24 cellular contexts compared by ENCODE assay signal in the genomic region with DNA sequence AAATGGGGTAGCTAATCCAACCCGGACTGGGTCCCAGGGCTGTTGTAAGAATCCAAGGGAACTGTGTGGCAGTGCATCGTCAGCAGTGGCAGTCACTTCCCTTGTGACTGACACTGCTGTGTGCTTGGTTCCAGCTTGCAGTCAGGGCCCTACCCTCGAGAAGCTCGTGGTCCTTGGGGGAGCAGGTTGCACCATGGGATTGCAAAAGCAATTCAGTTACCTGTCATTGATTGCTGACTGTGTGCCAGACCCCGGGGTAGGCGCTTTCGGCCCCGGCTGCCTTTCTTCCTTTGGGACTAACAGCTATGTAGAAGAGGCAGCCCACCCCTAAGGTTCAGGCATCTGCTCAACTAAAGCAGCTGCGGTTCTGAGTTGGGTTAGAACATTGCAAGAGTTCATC. TPM values are rescaled to one million over a fixed set of nuclear protein-coding genes. Genes with fewer than 3 reads are reported as not detected.
DNase-seq lines count a peak whose midpoint lies in the region; TF ChIP-seq lines count a peak whose summit lies in the region.
"Had no signal": no experiment of that assay in that cellular context is flagged by ENCODE, and none has a peak within 500 bp of the region (broad histone marks: within the 10 kb centered on the region; RNA-seq: fewer than 3 reads in every experiment).

No MANE protein-coding gene starts in this region.

- BruUV-seq in Caco-2 (replicated peaks; lab: Mats Ljungman, UMichigan): no TSS peak

- no peak for DNase-seq in epithelial cell of esophagus (ENCODE audit: low read depth)
- no peak for DNase-seq in transverse colon
- no peak for DNase-seq in Caco-2
- no peak for DNase-seq in T1000 (lab: John Stamatoyannopoulos, UW)
- DNase-seq in H4 (ENCODE audit: low spot score): no peak
- DNase-seq: activated B cell treated with CpG ODN at 0.5 μM for 24 hours; activated CD8-positive, alpha-beta T cell treated with anti-CD3 and anti-CD28 coated beads, Interleukin-2, amount 10 ng/mL, durations not matched to agents 7 days and 5 days; activated T-cell treated with anti-CD3 and anti-CD28 coated beads, Interleukin-2, amount 50 U/mL, for 48 hours; BE2C; brain microvascular endothelial cell; cortex of kidney; gastrocnemius medialis; GF-D8; NCI-H1436; NCI-H526; right cardiac atrium; SJCRH30; T-helper 17 cell had no signal

- CTCF ChIA-PET in Caco-2 (lab: Charles Lee): interaction anchor here (0.6 kb wide), 2 partner anchors 28 to 158 kb away, joined by 3 read pairs; no protein-coding TSS in a partner anchor

- H3K9me3 ChIP-seq in mucosa of rectum (ENCODE audit: control insufficient read depth in 2 of 2, low read length in 2 of 2): no peaks in the 10 kb centered on the region
- H3K9me3 ChIP-seq in transverse colon: no peaks in the 10 kb centered on the region
- no peaks in the 10 kb centered on the region for H3K9me3 ChIP-seq in Caco-2
- H3K9me3 ChIP-seq: BE2C, gastrocnemius medialis, SJCRH30, thyroid gland had no signal

- H3K9ac ChIP-seq in mucosa of rectum (ENCODE audit: low read depth in 1 of 2, low read length in 2 of 2): peak overlapping the region in 1 of 2 donors; percentile 16

- WGBS in transverse colon (ENCODE audit: low coverage in 1 of 2), 2 donors: 49 to 66% methylated on average over 2 to 9 of the region's 9 CpGs

- H3K4me3 ChIP-seq in epithelial cell of esophagus (ENCODE audit: low read length) (peak overlapping the region; percentile 93), mucosa of rectum (ENCODE audit: low read length in 2 of 2) (no peak overlapping the region), transverse colon (no peak overlapping the region), Caco-2 (ENCODE audit: low read depth, low read length) (no peak overlapping the region)
- H3K4me3 ChIP-seq: gastrocnemius medialis, GM12878, SJCRH30, thyroid gland had no signal

- peak overlapping the region; percentile 77 for H3K27ac ChIP-seq in VCaP
- peak overlapping the region; percentile 84 for H3K27ac ChIP-seq in mucosa of rectum (ENCODE audit: low read depth in 2 of 2, low read length in 2 of 2)
- H3K27ac ChIP-seq in transverse colon: peak overlapping the region; percentile 90 to 95 (median 92)
- H3K27ac ChIP-seq: brain microvascular endothelial cell, gastrocnemius medialis, SJCRH30, thyroid gland had no signal

- no peaks in the 10 kb centered on the region for H3K27me3 ChIP-seq in mucosa of rectum (ENCODE audit: control insufficient read depth in 2 of 2, insufficient read depth in 2 of 2, low read length in 2 of 2)
- no peaks in the 10 kb centered on the region for H3K27me3 ChIP-seq in transverse colon
- H3K27me3 ChIP-seq in Caco-2 (replicated peaks; ENCODE audit: control insufficient read depth, insufficient read depth, low read length): no peaks in the 10 kb centered on the region
- H3K27me3 ChIP-seq: BE2C, brain microvascular endothelial cell, gastrocnemius medialis, SJCRH30, thyroid gland had no signal

- no peak overlapping the region for H3K27ac Mint-ChIP-seq in Caco-2 (ENCODE audit: unreplicated experiment)
- H3K27ac Mint-ChIP-seq: activated B cell treated with CpG ODN at 0.5 μM for 24 hours; activated CD8-positive, alpha-beta T cell treated with anti-CD3 and anti-CD28 coated beads, Interleukin-2, amount 10 ng/mL, durations not matched to agents 7 days and 5 days; activated naive CD4-positive, alpha-beta T cell treated with anti-CD3 and anti-CD28 coated beads, Interleukin-2, amount 50 U/mL, for 72 hours; stimulated activated memory B cell treated with anti-CD40 and anti-IgM and Interleukin-4, amounts not matched to agents 10 μg/mL and 1 μg/mL and 100 μg/mL, for 72 hours had no signal

- intact Hi-C loops in transverse colon (cut with DNase I; ENCODE audit: low total_unique reads): no loop called here
- intact Hi-C loops in Caco-2 (cut with micrococcal nuclease; ENCODE audit: unreplicated experiment): no loop called here

- no peak overlapping the region for H3K4me3 Mint-ChIP-seq in Caco-2 (ENCODE audit: unreplicated experiment)
- H3K4me3 Mint-ChIP-seq: activated B cell treated with CpG ODN at 0.5 μM for 24 hours had no signal

- peaks cover 59% of the 10 kb centered on the region for H3K4me1 Mint-ChIP-seq in Caco-2 (ENCODE audit: low read depth, unreplicated experiment)

- TF ChIP-seq CTCF in VCaP (conservative IDR thresholded peaks at IDR 0.05): no peak
- TF ChIP-seq CTCF in epithelial cell of esophagus (IDR thresholded peaks at IDR 0.05; ENCODE audit: insufficient read depth, low read depth, low read length, missing control alignments): no peak
- no peak for TF ChIP-seq CTCF in transverse colon (IDR thresholded peaks at IDR 0.05)
- no peak for TF ChIP-seq CTCF in Caco-2 (IDR thresholded peaks at IDR 0.05; ENCODE audit: insufficient read depth in 1 of 2, low read depth in 1 of 2, low read length in 1 of 2, severe bottlenecking in 1 of 2, unreplicated experiment in 1 of 2)

- TF ChIP-seq EP300 in transverse colon (IDR thresholded peaks at IDR 0.05; ENCODE audit: low read depth): no peak

- no peaks in the 10 kb centered on the region for H3K27me3 Mint-ChIP-seq in Caco-2 (ENCODE audit: insufficient read depth, unreplicated experiment)

- H3K9me3 Mint-ChIP-seq in Caco-2 (ENCODE audit: unreplicated experiment): no peaks in the 10 kb centered on the region
- H3K9me3 Mint-ChIP-seq: activated B cell treated with CpG ODN at 0.5 μM for 24 hours; activated naive CD4-positive, alpha-beta T cell treated with anti-CD3 and anti-CD28 coated beads, Interleukin-2, amount 50 U/mL, for 72 hours; stimulated activated memory B cell treated with anti-CD40 and anti-IgM and Interleukin-4, amounts not matched to agents 10 μg/mL and 1 μg/mL and 100 μg/mL, for 72 hours had no signal

- TF ChIP-seq POLR2A in transverse colon (IDR thresholded peaks at IDR 0.05): no peak

- H3K4me1 ChIP-seq in mucosa of rectum (ENCODE audit: control insufficient read depth in 2 of 2, insufficient read depth in 2 of 2, low read length in 2 of 2) (peaks cover 42 to 71% of the 10 kb centered on the region in 2 donors), transverse colon (peaks cover 38 to 77% (median 67%) of the 10 kb centered on the region in 4 donors), Caco-2 (peaks cover 33% of the 10 kb centered on the region)
- H3K4me1 ChIP-seq: BE2C had no signal

- POLR2A ChIA-PET in Caco-2 (lab: Charles Lee): no interaction called here

- in situ Hi-C loops in transverse colon (cut with MboI; ENCODE audit: low pct_ligation_motif_present in 1 of 4, low pct_unique_long_range_greater_than_20kb in 1 of 4, low sequenced_read_pairs in 3 of 4): loop anchor here in 1 of 4 donors (25.0 kb wide), 1 partner anchor 404 kb away; a partner anchor contains a TSS

- peaks cover 23% of the 10 kb centered on the region for H3K36me3 Mint-ChIP-seq in Caco-2 (ENCODE audit: insufficient read depth, unreplicated experiment)
- H3K36me3 Mint-ChIP-seq: stimulated activated memory B cell treated with anti-CD40 and anti-IgM and Interleukin-4, amounts not matched to agents 10 μg/mL and 1 μg/mL and 100 μg/mL, for 72 hours had no signal

- peaks cover 6% of the 10 kb centered on the region in 2 donors for H3K36me3 ChIP-seq in mucosa of rectum (ENCODE audit: control insufficient read depth in 2 of 2, insufficient read depth in 2 of 2, low read length in 2 of 2)
- H3K36me3 ChIP-seq in transverse colon: no peaks in the 10 kb centered on the region
- H3K36me3 ChIP-seq in Caco-2 (ENCODE audit: control insufficient read depth, insufficient read depth, low read length): peaks cover 1% of the 10 kb centered on the region; the same call in 1 of the 2 replicates
- H3K36me3 ChIP-seq: BE2C, brain microvascular endothelial cell, gastrocnemius medialis, thyroid gland had no signal

RNA-seq across cellular contexts. Expression of a gene that starts 2.9 kb away (rescaled TPM):
- total RNA-seq in transverse colon (100 to 1,000 TPM; 278 to 549 (median 404) TPM), Caco-2 (2022) (158 TPM in 2 replicates)
- total RNA-seq in H4 (2014; rRNA removed; shearing (Covaris generic)): 8.5 and 11.6 TPM in 2 replicates
- total RNA-seq: activated B cell treated with CpG ODN at 0.5 μM for 24 hours had no signal

Comparison
In these comparisons a context has a peak if more than half of its experiments do, and no peak if none do; other contexts are left out.
1. RNA of a gene that starts 2.9 kb away (total RNA-seq): 278 to 549 TPM in transverse colon and 158 TPM in Caco-2; 8.5 to 11.6 TPM in H4; every median in the first group is over 10 times any median in the second.
2. Peak in every context shown above with its lines, with median percentiles within 50 percentile points of each other: H3K27ac ChIP-seq.